18 cellular contexts compared by ENCODE assay signal in genomic region chr18:35535297-35535696, GRCh38.
"Had no signal": no experiment of that assay in that cellular context is flagged by ENCODE, and none has a peak within 500 bp of the region (broad histone marks: within the 10 kb centered on the region; RNA-seq: fewer than 3 reads in every experiment).

No MANE protein-coding gene starts in this region.

- H3K9me3 ChIP-seq: SJSA1 had no signal

- H3K27ac ChIP-seq: HL-60, SJSA1, SK-N-MC had no signal

- H3K4me1 ChIP-seq: SJSA1 had no signal

- H3K36me3 ChIP-seq: SJSA1 had no signal

- H3K27ac Mint-ChIP-seq: IgD-negative memory B cell had no signal

- H3K4me3 Mint-ChIP-seq: IgD-negative memory B cell had no signal

- H3K4me1 Mint-ChIP-seq: IgD-negative memory B cell had no signal

- DNase-seq: KBM-7, MM.1S, NCI-H1092 treated with DMSO at 0.1 percent for 48 hours, NCI-H1436, NCI-H187, NCI-H2029 treated with DMSO at 0.1 percent for 48 hours, NCI-H2107, NCI-H2227 treated with DMSO at 0.1 percent for 48 hours, NCI-H524, NCI-H526 treated with DMSO at 0.1 percent for 48 hours, NCI-H748 treated with DMSO at 0.1 percent for 48 hours, Right ventricle myocardium superior, RPMI8226, SIG-M5 had no signal

- H3K4me3 ChIP-seq: SJSA1, SK-N-MC had no signal
